8 cellular contexts compared by ENCODE assay signal in the genomic region with DNA sequence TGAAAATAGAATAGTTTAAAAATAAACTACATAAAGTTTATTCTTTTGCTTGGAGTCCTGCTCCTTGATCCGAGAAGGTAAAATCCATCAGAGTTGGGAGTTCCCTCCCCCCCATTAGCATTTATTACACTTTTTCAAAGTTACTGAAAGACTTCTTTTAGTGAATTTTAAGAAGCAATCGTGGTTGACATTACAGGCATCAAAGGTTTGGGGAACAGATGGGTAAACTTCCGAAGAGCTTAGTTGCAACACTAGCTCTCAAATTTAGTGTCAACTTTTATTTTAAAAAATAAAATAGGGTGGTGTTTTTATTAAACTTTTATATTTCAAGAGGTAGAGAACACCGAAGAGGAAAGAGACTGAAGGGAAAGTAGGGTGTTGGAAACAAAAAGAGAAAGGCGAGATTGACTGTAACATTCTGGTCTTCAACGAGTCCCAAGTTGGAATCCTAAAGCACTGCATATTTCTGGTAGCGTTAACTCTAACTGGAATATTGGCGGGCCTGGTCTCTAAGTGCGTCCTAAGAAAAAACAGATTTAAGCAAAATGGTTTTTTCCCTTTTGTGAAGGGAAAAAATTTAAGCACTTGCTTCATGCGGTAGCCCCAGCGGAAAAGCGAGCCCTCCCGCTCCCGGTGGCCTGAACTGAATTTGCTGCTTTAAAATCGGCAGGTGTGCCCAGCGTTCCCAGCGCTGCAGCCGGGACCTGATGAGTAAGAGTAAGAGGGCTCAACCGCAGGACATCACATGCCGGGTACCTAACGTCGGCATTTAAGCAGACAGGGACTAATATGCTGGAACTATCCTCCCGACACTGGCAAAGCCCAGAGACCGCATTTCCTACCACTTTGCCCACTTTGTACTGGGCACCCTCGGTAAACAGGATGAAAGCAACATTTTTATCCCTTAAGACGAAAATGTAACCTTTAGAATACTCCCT. TPM values are rescaled to one million over a fixed set of nuclear protein-coding genes. Genes with fewer than 3 reads are reported as not detected.
DNase-seq lines count a peak whose midpoint lies in the region; ATAC-seq, FAIRE-seq and TF ChIP-seq lines count a peak whose summit lies in the region.

No MANE protein-coding gene starts in this region.

- peak overlapping the region; percentile 94 for H3K27ac ChIP-seq in caudate nucleus (ENCODE audit: low read depth, low read length)
- peak overlapping the region; percentile 97 to 98 for H3K27ac ChIP-seq in lung (ENCODE audit: low read depth in 1 of 2, low read length in 1 of 2)
- H3K27ac ChIP-seq in thymus (ENCODE audit: low read depth), result peak overlapping the region; percentile 68

- no peak for TF ChIP-seq CTCF in lung (IDR thresholded peaks at IDR 0.05; ENCODE audit: control extremely low read depth, extremely low read depth)

- H3K4me1 ChIP-seq in lung (ENCODE audit: control insufficient read depth in 2 of 2, insufficient read depth in 2 of 2, low read length in 2 of 2) (peaks cover 8 to 10% of the 10 kb centered on the region in 2 donors), thymus (ENCODE audit: control insufficient read depth, insufficient read depth, low read length) (peaks cover 13% of the 10 kb centered on the region)

- ATAC-seq in lung (ENCODE audit: insufficient read depth, low FRiP score) (no peak), HG02970 (IDR thresholded peaks at IDR 0.05; ENCODE audit: low FRiP score, unreplicated experiment) (no peak)

- no peaks in the 10 kb centered on the region for H3K9me3 ChIP-seq in lung (ENCODE audit: control insufficient read depth in 2 of 2, insufficient read depth in 1 of 2, low read length in 1 of 2)
- no peaks in the 10 kb centered on the region for H3K9me3 ChIP-seq in thymus (ENCODE audit: control insufficient read depth)

- no peak for FAIRE-seq in HTR-8/SVneo (lab: Jason Lieb, UNC)

- H3K36me3 ChIP-seq in lung (ENCODE audit: control insufficient read depth in 2 of 2, insufficient read depth in 2 of 2, low read length in 2 of 2) (no peaks in the 10 kb centered on the region), thymus (ENCODE audit: control insufficient read depth, insufficient read depth) (no peaks in the 10 kb centered on the region)

- peaks cover 19% of the 10 kb centered on the region for H3K4me1 Mint-ChIP-seq in activated CD4-positive, alpha-beta T cell treated with anti-CD3 and anti-CD28 coated beads, Interleukin-2, amount 10 ng/mL, durations not matched to agents 24 days and 14 days

- no peak for DNase-seq in activated CD4-positive, alpha-beta T cell treated with anti-CD3 and anti-CD28 coated beads, Interleukin-2, amount 10 ng/mL, durations not matched to agents 24 days and 14 days
- DNase-seq in activated CD4-positive, alpha-beta T cell treated with anti-CD3 and anti-CD28 coated beads, Interleukin-2, amount 50 U/mL, for 4 hours, result no peak
- DNase-seq in caudate nucleus (lab: John Stamatoyannopoulos, UW), result peak in 10 of 61 donors; percentile 2 to 47 (median 8)
- DNase-seq in lung (ENCODE audit: low spot score), result no peak
- no peak for DNase-seq in HTR-8/SVneo (ENCODE audit: insufficient read length, low spot score)
- no peak for DNase-seq in DMS79 (lab: John Stamatoyannopoulos, UW)

- H3K27me3 ChIP-seq in lung (ENCODE audit: control insufficient read depth, insufficient read depth) (no peaks in the 10 kb centered on the region), thymus (ENCODE audit: control insufficient read depth, insufficient read depth) (peaks cover 54% of the 10 kb centered on the region)

- WGBS in lung, 2 donors, result 67 to 72% methylated on average over 26 of the region's 26 CpGs
- 68% methylated on average over 26 of the region's 26 CpGs for WGBS in thymus

- peaks cover 60% of the 10 kb centered on the region for H3K27me3 Mint-ChIP-seq in activated CD4-positive, alpha-beta T cell treated with anti-CD3 and anti-CD28 coated beads, Interleukin-2, amount 10 ng/mL, durations not matched to agents 24 days and 14 days

- intact Hi-C loops in activated CD4-positive, alpha-beta T cell treated with anti-CD3 and anti-CD28 coated beads, Interleukin-2, amount 10 ng/mL, durations not matched to agents 24 days and 14 days (cut with micrococcal nuclease), result loop anchor here (1.0 to 5.0 kb wide), 4 partner anchors 26 to 801 kb away; no protein-coding TSS in a partner anchor

- no peaks in the 10 kb centered on the region for H3K9me3 Mint-ChIP-seq in activated CD4-positive, alpha-beta T cell treated with anti-CD3 and anti-CD28 coated beads, Interleukin-2, amount 10 ng/mL, durations not matched to agents 24 days and 14 days

- H3K4me3 Mint-ChIP-seq in activated CD4-positive, alpha-beta T cell treated with anti-CD3 and anti-CD28 coated beads, Interleukin-2, amount 10 ng/mL, durations not matched to agents 24 days and 14 days, result peak overlapping the region; percentile 66

- H3K4me3 ChIP-seq in lung (no peak overlapping the region), thymus (ENCODE audit: low read length) (peak overlapping the region; percentile 76)

- H3K27ac Mint-ChIP-seq in activated CD4-positive, alpha-beta T cell treated with anti-CD3 and anti-CD28 coated beads, Interleukin-2, amount 10 ng/mL, durations not matched to agents 24 days and 14 days, result no peak overlapping the region

- H3K36me3 Mint-ChIP-seq in activated CD4-positive, alpha-beta T cell treated with anti-CD3 and anti-CD28 coated beads, Interleukin-2, amount 10 ng/mL, durations not matched to agents 24 days and 14 days (ENCODE audit: low read depth), result no peaks in the 10 kb centered on the region

RNA-seq across cellular contexts. Expression of a gene that starts 30.6 kb away (rescaled TPM):
- 0.26 and 0.63 TPM in 2 replicates for total RNA-seq in activated CD4-positive, alpha-beta T cell treated with anti-CD3 and anti-CD28 coated beads, Interleukin-2, amount 10 ng/mL, durations not matched to agents 24 days and 14 days
- 10 to 100 TPM; 60.9 to 63.4 TPM for total RNA-seq in lung
- polyA plus RNA-seq in lung (1 to 10 TPM; 3.0 to 7.5 TPM), thymus (10.3 TPM)

Comparison
In these comparisons a context has a peak if more than half of its experiments do, and no peak if none do; other contexts are left out.
1. RNA of a gene that starts 30.6 kb away (total RNA-seq): 60.9 to 63.4 TPM in lung; 0.26 to 0.63 TPM in activated CD4-positive, alpha-beta T cell treated with anti-CD3 and anti-CD28 coated beads, Interleukin-2, amount 10 ng/mL, durations not matched to agents 24 days and 14 days; every median in the first group is over 10 times any median in the second.
2. Peak in every context shown above with its lines, with median percentiles within 50 percentile points of each other: H3K27ac ChIP-seq.